25 cellular contexts compared by ENCODE assay signal in the genomic region with DNA sequence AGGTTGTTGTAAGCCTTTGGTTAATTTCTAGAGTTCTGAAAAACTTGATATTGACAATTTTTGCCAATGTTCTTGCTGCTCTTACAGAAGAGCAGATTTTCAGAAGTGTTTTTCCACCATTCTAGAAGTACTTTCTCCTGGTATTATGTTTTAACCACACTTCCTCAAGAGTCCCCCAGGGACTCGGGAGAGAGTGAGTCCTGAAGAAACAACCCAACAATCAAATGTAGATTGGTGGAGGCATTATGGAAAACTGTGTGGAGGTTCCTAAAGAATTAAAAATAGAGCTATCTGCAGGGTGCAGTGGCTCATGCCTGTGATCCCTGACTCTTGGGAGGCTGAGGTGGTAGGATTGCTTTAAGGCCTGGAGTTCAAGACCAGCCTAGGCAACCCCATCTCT. TPM values are rescaled to one million over a fixed set of nuclear protein-coding genes. Genes with fewer than 3 reads are reported as not detected.
DNase-seq lines count a peak whose midpoint lies in the region; ATAC-seq and TF ChIP-seq lines count a peak whose summit lies in the region.
"Had no signal": no experiment of that assay in that cellular context is flagged by ENCODE, and none has a peak within 500 bp of the region (broad histone marks: within the 10 kb centered on the region; RNA-seq: fewer than 3 reads in every experiment).

No MANE protein-coding gene starts in this region.

- intact Hi-C loops in left ventricle myocardium inferior (cut with micrococcal nuclease): no loop called here
- intact Hi-C loops in Right ventricle myocardium superior (cut with DNase I): no loop called here
- intact Hi-C loops in activated naive CD4-positive, alpha-beta T cell treated with anti-CD3 and anti-CD28 coated beads for 36 hours (cut with micrococcal nuclease): no loop called here

- CTCF ChIA-PET in activated naive CD4-positive, alpha-beta T cell treated with anti-CD3 and anti-CD28 coated beads for 36 hours (lab: Charles Lee): interaction anchor here (0.6 to 1.1 kb wide), 2 partner anchors 17 to 103 kb away, joined by 3 read pairs; no protein-coding TSS in a partner anchor

- peaks cover 17% of the 10 kb centered on the region for H3K4me1 ChIP-seq in left ventricle myocardium inferior
- H3K4me1 ChIP-seq in endodermal cell (ENCODE audit: control insufficient read depth, insufficient read depth, low read length): peaks cover 12% of the 10 kb centered on the region
- H3K4me1 ChIP-seq: A549, BE2C, HAP-1 had no signal

- H3K36me3 Mint-ChIP-seq in endodermal cell (ENCODE audit: low read depth): no peaks in the 10 kb centered on the region
- no peaks in the 10 kb centered on the region for H3K36me3 Mint-ChIP-seq in activated naive CD4-positive, alpha-beta T cell treated with anti-CD3 and anti-CD28 coated beads for 36 hours (ENCODE audit: low read depth)
- H3K36me3 Mint-ChIP-seq in T-helper 2 cell treated with Interferon-gamma antibody and Interleukin-4, amounts not matched to agents 5 μg/mL and 100 μg/mL, for 36 hours (ENCODE audit: low read depth): no peaks in the 10 kb centered on the region
- H3K36me3 Mint-ChIP-seq: CD14-positive monocyte; CD8-positive, alpha-beta memory T cell had no signal

- H3K9me3 ChIP-seq in left ventricle myocardium inferior (replicated peaks): no peaks in the 10 kb centered on the region
- no peaks in the 10 kb centered on the region for H3K9me3 ChIP-seq in endodermal cell (ENCODE audit: control insufficient read depth, low read length)
- H3K9me3 ChIP-seq: A549; BE2C; BLaER1 treated with 17β-estradiol and CSF1 and Interleukin-3, amounts not matched to agents 10 nM and 100 nM; HAP-1 had no signal

- no peak for TF ChIP-seq CTCF in left ventricle myocardium inferior (IDR thresholded peaks at IDR 0.05; ENCODE audit: borderline replicate concordance)
- no peak for TF ChIP-seq CTCF in endodermal cell (conservative IDR thresholded peaks at IDR 0.05)

- H3K4me3 ChIP-seq in left ventricle myocardium inferior (no peak overlapping the region), endodermal cell (ENCODE audit: low read length) (no peak overlapping the region)
- H3K4me3 ChIP-seq: A549; BLaER1 treated with 17β-estradiol and CSF1 and Interleukin-3, amounts not matched to agents 10 nM and 100 nM; GM12878; GM23248; HAP-1 had no signal

- 100% methylated on average over 1 of the region's 1 CpG; no CpG with 5 or more reads in 1 of the 2 experiments for WGBS in endodermal cell (ENCODE audit: insufficient coverage in 1 of 2, insufficient read length in 1 of 2), 2 experiments

- no peaks in the 10 kb centered on the region for H3K27me3 ChIP-seq in left ventricle myocardium inferior (ENCODE audit: low read depth)
- H3K27me3 ChIP-seq in endodermal cell (ENCODE audit: control insufficient read depth, insufficient read depth, low read length, poor library complexity, severe bottlenecking): no peaks in the 10 kb centered on the region
- H3K27me3 ChIP-seq: BLaER1 treated with 17β-estradiol and CSF1 and Interleukin-3, amounts not matched to agents 10 nM and 100 nM had no signal

- no peak for ATAC-seq in Right ventricle myocardium superior (ENCODE audit: poor library complexity)
- ATAC-seq: A549, GM12878 had no signal

- no peaks in the 10 kb centered on the region for H3K36me3 ChIP-seq in left ventricle myocardium inferior
- no peaks in the 10 kb centered on the region for H3K36me3 ChIP-seq in endodermal cell (ENCODE audit: control insufficient read depth, insufficient read depth, low read length)
- H3K36me3 ChIP-seq: BE2C; BLaER1 treated with 17β-estradiol and CSF1 and Interleukin-3, amounts not matched to agents 10 nM and 100 nM; HAP-1 had no signal

- DNase-seq in left ventricle myocardium inferior: no peak
- DNase-seq in Right ventricle myocardium superior: no peak
- DNase-seq in endodermal cell: peak; percentile 13
- DNase-seq in hepatic stellate cell (ENCODE audit: low spot score): peak; percentile 32
- peak; percentile 53 for DNase-seq in stromal cell of bone marrow (ENCODE audit: low read depth)
- DNase-seq in NCI-H748 treated with DMSO at 0.1 percent for 48 hours (lab: John Stamatoyannopoulos, UW): no peak
- DNase-seq in activated naive CD4-positive, alpha-beta T cell treated with anti-CD3 and anti-CD28 coated beads for 36 hours: no peak
- no peak for DNase-seq in T-helper 2 cell treated with Interferon-gamma antibody and Interleukin-4, amounts not matched to agents 5 μg/mL and 100 μg/mL, for 36 hours (ENCODE audit: low spot score)
- DNase-seq: 8988T; ACHN; AML-193; BE2C; CD4-positive, alpha-beta T cell; CD8-positive, alpha-beta memory T cell; DMS 273 treated with DMSO at 0.1 percent for 48 hours; DMS79; EL; GDM1; GM23248; HFFc6 had no signal

- no peak overlapping the region for H3K9ac ChIP-seq in endodermal cell (ENCODE audit: extremely low read depth, low read length, poor library complexity, severe bottlenecking)
- H3K9ac ChIP-seq: BLaER1 treated with 17β-estradiol and CSF1 and Interleukin-3, amounts not matched to agents 10 nM and 100 nM; GM23248 had no signal

- peaks cover 10% of the 10 kb centered on the region for H3K27me3 Mint-ChIP-seq in endodermal cell (ENCODE audit: insufficient read depth)
- H3K27me3 Mint-ChIP-seq in activated naive CD4-positive, alpha-beta T cell treated with anti-CD3 and anti-CD28 coated beads for 36 hours (ENCODE audit: low read depth): no peaks in the 10 kb centered on the region
- H3K27me3 Mint-ChIP-seq in T-helper 2 cell treated with Interferon-gamma antibody and Interleukin-4, amounts not matched to agents 5 μg/mL and 100 μg/mL, for 36 hours (ENCODE audit: low read depth): peaks cover 12% of the 10 kb centered on the region
- H3K27me3 Mint-ChIP-seq: CD4-positive, alpha-beta T cell had no signal

- H3K9me3 Mint-ChIP-seq in endodermal cell: peaks cover 1% of the 10 kb centered on the region
- H3K9me3 Mint-ChIP-seq in activated naive CD4-positive, alpha-beta T cell treated with anti-CD3 and anti-CD28 coated beads for 36 hours: no peaks in the 10 kb centered on the region
- H3K9me3 Mint-ChIP-seq in T-helper 2 cell treated with Interferon-gamma antibody and Interleukin-4, amounts not matched to agents 5 μg/mL and 100 μg/mL, for 36 hours: no peaks in the 10 kb centered on the region
- H3K9me3 Mint-ChIP-seq: CD4-positive, alpha-beta T cell; CD8-positive, alpha-beta memory T cell; HFFc6 had no signal

- no peak overlapping the region for H3K27ac Mint-ChIP-seq in endodermal cell
- no peak overlapping the region for H3K27ac Mint-ChIP-seq in activated naive CD4-positive, alpha-beta T cell treated with anti-CD3 and anti-CD28 coated beads for 36 hours
- H3K27ac Mint-ChIP-seq in T-helper 2 cell treated with Interferon-gamma antibody and Interleukin-4, amounts not matched to agents 5 μg/mL and 100 μg/mL, for 36 hours: no peak overlapping the region
- H3K27ac Mint-ChIP-seq: CD14-positive monocyte; CD4-positive, alpha-beta T cell; HFFc6 had no signal

- peaks cover 7% of the 10 kb centered on the region for H3K4me1 Mint-ChIP-seq in endodermal cell
- no peaks in the 10 kb centered on the region for H3K4me1 Mint-ChIP-seq in activated naive CD4-positive, alpha-beta T cell treated with anti-CD3 and anti-CD28 coated beads for 36 hours (ENCODE audit: low read depth)
- no peaks in the 10 kb centered on the region for H3K4me1 Mint-ChIP-seq in T-helper 2 cell treated with Interferon-gamma antibody and Interleukin-4, amounts not matched to agents 5 μg/mL and 100 μg/mL, for 36 hours (ENCODE audit: low read depth)
- H3K4me1 Mint-ChIP-seq: CD8-positive, alpha-beta memory T cell had no signal

- peak overlapping the region; percentile 36 for H3K27ac ChIP-seq in left ventricle myocardium inferior (replicated peaks)
- H3K27ac ChIP-seq in endodermal cell (ENCODE audit: low read depth, low read length): no peak overlapping the region
- H3K27ac ChIP-seq: A549; BLaER1 treated with 17β-estradiol and CSF1 and Interleukin-3, amounts not matched to agents 10 nM and 100 nM; GM23248 had no signal

- no peak overlapping the region for H3K4me3 Mint-ChIP-seq in endodermal cell
- no peak overlapping the region for H3K4me3 Mint-ChIP-seq in activated naive CD4-positive, alpha-beta T cell treated with anti-CD3 and anti-CD28 coated beads for 36 hours
- H3K4me3 Mint-ChIP-seq in T-helper 2 cell treated with Interferon-gamma antibody and Interleukin-4, amounts not matched to agents 5 μg/mL and 100 μg/mL, for 36 hours: no peak overlapping the region
- H3K4me3 Mint-ChIP-seq: CD14-positive monocyte; CD4-positive, alpha-beta T cell; CD8-positive, alpha-beta memory T cell; HFFc6 had no signal

RNA-seq across cellular contexts. Expression of a gene that starts 26.7 kb away (rescaled TPM):
- not detected for total RNA-seq in left ventricle myocardium inferior
- not detected for total RNA-seq in Right ventricle myocardium superior
- not detected for total RNA-seq in endodermal cell
- polyA plus RNA-seq in endodermal cell (2013, experiment 1 of 2): not detected
- not detected for polyA plus RNA-seq in endodermal cell (2013, experiment 2 of 2)
- total RNA-seq in activated naive CD4-positive, alpha-beta T cell treated with anti-CD3 and anti-CD28 coated beads for 36 hours: not detected
- total RNA-seq: CD4-positive, alpha-beta T cell; CD8-positive, alpha-beta memory T cell; GM12878; GM23248; HFFc6 had no signal
- polyA plus RNA-seq: A549; CD14-positive monocyte; CD8-positive, alpha-beta memory T cell; GM12878; GM23248 had no signal

RNA-seq across cellular contexts. Expression of a gene that starts 44.3 kb away (rescaled TPM):
- total RNA-seq in left ventricle myocardium inferior (520 TPM), Right ventricle myocardium superior (437 TPM), endodermal cell (100 to 1,000 TPM; 106 to 122 TPM)
- 77.3 TPM for polyA plus RNA-seq in endodermal cell (2013, experiment 1 of 2)
- 71.6 TPM for polyA plus RNA-seq in endodermal cell (2013, experiment 2 of 2)
- total RNA-seq in activated naive CD4-positive, alpha-beta T cell treated with anti-CD3 and anti-CD28 coated beads for 36 hours: 1 to 10 TPM; 3.9 to 4.8 TPM

RNA-seq across cellular contexts. Expression of a gene that starts 52.5 kb away (rescaled TPM):
- total RNA-seq in left ventricle myocardium inferior (109 TPM), Right ventricle myocardium superior (119 TPM), endodermal cell (100 to 1,000 TPM in 1 of 2 donors, 10 to 100 TPM in 1; 95.1 to 102 TPM)
- 93.0 TPM for polyA plus RNA-seq in endodermal cell (2013, experiment 1 of 2)
- 94.7 TPM for polyA plus RNA-seq in endodermal cell (2013, experiment 2 of 2)
- total RNA-seq in activated naive CD4-positive, alpha-beta T cell treated with anti-CD3 and anti-CD28 coated beads for 36 hours: 100 to 1,000 TPM; 118 to 124 TPM

RNA-seq across cellular contexts. Expression of a gene that starts 56.8 kb away (rescaled TPM):
- total RNA-seq in left ventricle myocardium inferior (12.2 TPM), Right ventricle myocardium superior (10.1 TPM), endodermal cell (1 to 10 TPM; 4.1 to 7.4 TPM)
- 4.7 TPM for polyA plus RNA-seq in endodermal cell (2013, experiment 1 of 2)
- polyA plus RNA-seq in endodermal cell (2013, experiment 2 of 2): 3.5 TPM
- 1 to 10 TPM; 2.1 to 2.6 TPM for total RNA-seq in activated naive CD4-positive, alpha-beta T cell treated with anti-CD3 and anti-CD28 coated beads for 36 hours

Comparison
In these comparisons a context has a peak if more than half of its experiments do, and no peak if none do; other contexts are left out.
1. DNase-seq: peak in endodermal cell (single experiment), hepatic stellate cell (single experiment) and stromal cell of bone marrow (single experiment); none in left ventricle myocardium inferior (single experiment), Right ventricle myocardium superior (single experiment), NCI-H748 treated with DMSO at 0.1 percent for 48 hours (single experiment), activated naive CD4-positive, alpha-beta T cell treated with anti-CD3 and anti-CD28 coated beads for 36 hours (single experiment) and T-helper 2 cell treated with Interferon-gamma antibody and Interleukin-4, amounts not matched to agents 5 μg/mL and 100 μg/mL, for 36 hours (single experiment).
2. RNA of a gene that starts 44.3 kb away (total RNA-seq): 520 TPM in left ventricle myocardium inferior (single experiment), 437 TPM in Right ventricle myocardium superior (single experiment) and 106 to 122 TPM in endodermal cell; 3.9 to 4.8 TPM in activated naive CD4-positive, alpha-beta T cell treated with anti-CD3 and anti-CD28 coated beads for 36 hours; every median in the first group is over 10 times any median in the second.